Comparison of ENCODE assay signal across 20 cellular contexts in genomic region chr11:129322941-129323340, GRCh38. TPM values are rescaled to one million over a fixed set of nuclear protein-coding genes. Genes with fewer than 3 reads are reported as not detected.
DNase-seq lines count a peak whose midpoint lies in the region; ATAC-seq and TF ChIP-seq lines count a peak whose summit lies in the region.
"Had no signal": no experiment of that assay in that cellular context is flagged by ENCODE, and none has a peak within 500 bp of the region (broad histone marks: within the 10 kb centered on the region; RNA-seq: fewer than 3 reads in every experiment).

No MANE protein-coding gene starts in this region.

- dilution Hi-C loops in mammary epithelial cell (cut with HindIII; ENCODE audit: low sequenced_read_pairs): no loop called here

- H3K36me3 ChIP-seq in breast epithelium: no peaks in the 10 kb centered on the region
- H3K36me3 ChIP-seq in mammary epithelial cell (ENCODE audit: insufficient read depth, low read length): no peaks in the 10 kb centered on the region
- no peaks in the 10 kb centered on the region for H3K36me3 ChIP-seq in neural progenitor cell
- no peaks in the 10 kb centered on the region for H3K36me3 ChIP-seq in transverse colon
- H3K36me3 ChIP-seq: Peyer's patch had no signal

- DNase-seq in breast epithelium (ENCODE audit: low spot score in 2 of 2) (no peak), mammary epithelial cell (no peak), glutamatergic neuron (no peak), neural progenitor cell (ENCODE audit: low spot score) (no peak), CD1c-positive myeloid dendritic cell (ENCODE audit: extremely low spot score) (no peak), caudate nucleus (lab: John Stamatoyannopoulos, UW) (no peak), transverse colon (no peak)
- no peak for DNase-seq in CD4-positive, alpha-beta T cell
- DNase-seq: AML-193, COR-L47, HCEC 1CT, Karpas-422, NCI-H1417 treated with DMSO at 0.1 percent for 48 hours, NCI-H187 treated with DMSO at 0.1 percent for 48 hours, Peyer's patch had no signal

- intact Hi-C loops in breast epithelium (cut with DNase I; ENCODE audit: low total_unique reads) (loop anchor here (10.0 kb wide), 1 partner anchor 208 kb away; no protein-coding TSS in a partner anchor), mammary epithelial cell (cut with micrococcal nuclease) (no loop called here), transverse colon (cut with DNase I; ENCODE audit: low total_unique reads) (no loop called here)
- intact Hi-C loops in CD4-positive, alpha-beta T cell (cut with DNase I, micrococcal nuclease): no loop called here

- H3K9ac ChIP-seq in mammary epithelial cell (ENCODE audit: insufficient read depth, low read length) (no peak overlapping the region), neural progenitor cell (no peak overlapping the region)

- H3K9me3 Mint-ChIP-seq in glutamatergic neuron (ENCODE audit: unreplicated experiment): peaks cover 12% of the 10 kb centered on the region
- no peaks in the 10 kb centered on the region for H3K9me3 Mint-ChIP-seq in neural progenitor cell
- H3K9me3 Mint-ChIP-seq in CD4-positive, alpha-beta T cell: no peaks in the 10 kb centered on the region
- H3K9me3 Mint-ChIP-seq: IgD-negative memory B cell had no signal

- in situ Hi-C loops in mammary epithelial cell (cut with MboI; ENCODE audit: low sequenced_read_pairs in 2 of 2) (no loop called here), transverse colon (cut with MboI; ENCODE audit: low pct_ligation_motif_present in 1 of 4, low pct_unique_long_range_greater_than_20kb in 1 of 4, low sequenced_read_pairs in 3 of 4) (loop anchor here in 2 of 4 donors (10.0 kb wide), 1 partner anchor 208 kb away; no protein-coding TSS in a partner anchor)

- no peak for ATAC-seq in CD4-positive, alpha-beta T cell (ENCODE audit: poor library complexity)
- ATAC-seq: Right ventricle myocardium inferior had no signal

- H2AFZ ChIP-seq in mammary epithelial cell (ENCODE audit: low read depth, low read length) (no peak overlapping the region), neural progenitor cell (replicated peaks) (no peak overlapping the region)

- no peaks in the 10 kb centered on the region for H3F3A ChIP-seq in neural progenitor cell (ENCODE audit: low read depth)

- H3K27ac Mint-ChIP-seq in glutamatergic neuron (ENCODE audit: unreplicated experiment): peak overlapping the region; percentile 39
- peak overlapping the region; percentile 4 for H3K27ac Mint-ChIP-seq in neural progenitor cell
- no peak overlapping the region for H3K27ac Mint-ChIP-seq in CD4-positive, alpha-beta T cell
- H3K27ac Mint-ChIP-seq: IgD-negative memory B cell had no signal

- H3K4me3 ChIP-seq in breast epithelium (no peak overlapping the region), mammary epithelial cell (replicated peaks in 1 of 3; ENCODE audit: insufficient read depth in 1 of 3, low read depth in 2 of 3, low read length in 3 of 3) (no peak overlapping the region), neural progenitor cell (no peak overlapping the region), transverse colon (no peak overlapping the region)
- H3K4me3 ChIP-seq: Peyer's patch had no signal

- H3K4me3 Mint-ChIP-seq in glutamatergic neuron (ENCODE audit: unreplicated experiment) (peak overlapping the region; percentile 48), neural progenitor cell (no peak overlapping the region)
- H3K4me3 Mint-ChIP-seq in CD4-positive, alpha-beta T cell: no peak overlapping the region
- H3K4me3 Mint-ChIP-seq: CD14-positive monocyte, IgD-negative memory B cell had no signal

- H3K79me2 ChIP-seq in mammary epithelial cell (ENCODE audit: insufficient read depth, low read length) (no peaks in the 10 kb centered on the region), neural progenitor cell (ENCODE audit: low read depth) (no peaks in the 10 kb centered on the region)

- H3K4me1 ChIP-seq in breast epithelium (peaks cover 0 to 7% of the 10 kb centered on the region in 2 donors), mammary epithelial cell (ENCODE audit: insufficient read depth, low read length) (peaks cover 5% of the 10 kb centered on the region), neural progenitor cell (peaks cover 7% of the 10 kb centered on the region), transverse colon (peaks cover 12 to 48% (median 29%) of the 10 kb centered on the region in 4 donors)

- TF ChIP-seq CTCF in breast epithelium (IDR thresholded peaks at IDR 0.05) (no peak), mammary epithelial cell (conservative IDR thresholded peaks at IDR 0.05 in 1 of 2, IDR thresholded peaks at IDR 0.05 in 1 of 2; ENCODE audit: extremely low read depth in 1 of 2, insufficient read depth in 1 of 2, low read depth in 1 of 2, low read length in 2 of 2) (no peak), glutamatergic neuron (IDR thresholded peaks at IDR 0.05; ENCODE audit: partially characterized antibody, unreplicated experiment) (no peak), neural progenitor cell (IDR thresholded peaks at IDR 0.05) (no peak), transverse colon (IDR thresholded peaks at IDR 0.05) (no peak)
- no peak for TF ChIP-seq CTCF in CD4-positive, alpha-beta T cell (IDR thresholded peaks at IDR 0.05)

- H3K4me1 Mint-ChIP-seq in glutamatergic neuron (ENCODE audit: low read depth, unreplicated experiment): peaks cover 44% of the 10 kb centered on the region
- peaks cover 40% of the 10 kb centered on the region for H3K4me1 Mint-ChIP-seq in neural progenitor cell
- peaks cover 5% of the 10 kb centered on the region for H3K4me1 Mint-ChIP-seq in CD4-positive, alpha-beta T cell (ENCODE audit: low read depth)
- H3K4me1 Mint-ChIP-seq: IgD-negative memory B cell had no signal

- WGBS in mammary epithelial cell (ENCODE audit: low coverage, missing lambda C conversion rate): 84% methylated on average over 8 of the region's 8 CpGs
- 92% methylated on average over 6 to 8 of the region's 8 CpGs for WGBS in transverse colon (ENCODE audit: low coverage in 1 of 2), 2 donors

- POLR2A ChIA-PET in CD4-positive, alpha-beta T cell (lab: Charles Lee): no interaction called here

- no peaks in the 10 kb centered on the region for H3K36me3 Mint-ChIP-seq in glutamatergic neuron (ENCODE audit: unreplicated experiment)
- no peaks in the 10 kb centered on the region for H3K36me3 Mint-ChIP-seq in neural progenitor cell
- no peaks in the 10 kb centered on the region for H3K36me3 Mint-ChIP-seq in CD4-positive, alpha-beta T cell (ENCODE audit: low read depth)
- H3K36me3 Mint-ChIP-seq: CD14-positive monocyte had no signal

- BruUV-seq in mammary epithelial cell (replicated peaks; lab: Mats Ljungman, UMichigan): no TSS peak

- H3K27ac ChIP-seq in breast epithelium (peak overlapping the region; percentile 43 to 73), mammary epithelial cell (ENCODE audit: insufficient read depth, low read depth, low read length) (no peak overlapping the region), neural progenitor cell (no peak overlapping the region), caudate nucleus (ENCODE audit: low read depth, low read length) (no peak overlapping the region), transverse colon (no peak overlapping the region)
- H3K27ac ChIP-seq in CD4-positive, alpha-beta T cell (ENCODE audit: low read depth, low read length): no peak overlapping the region
- H3K27ac ChIP-seq: 22Rv1, Peyer's patch had no signal

- TF ChIP-seq POLR2A in breast epithelium (IDR thresholded peaks at IDR 0.05) (no peak), transverse colon (IDR thresholded peaks at IDR 0.05) (no peak)

- TF ChIP-seq EP300 in transverse colon (IDR thresholded peaks at IDR 0.05; ENCODE audit: low read depth): no peak

- H3K9me3 ChIP-seq in breast epithelium: no peaks in the 10 kb centered on the region
- H3K9me3 ChIP-seq in mammary epithelial cell (replicated peaks; ENCODE audit: insufficient read depth, low read length): no peaks in the 10 kb centered on the region
- H3K9me3 ChIP-seq in neural progenitor cell (ENCODE audit: low read depth): no peaks in the 10 kb centered on the region
- no peaks in the 10 kb centered on the region for H3K9me3 ChIP-seq in CD4-positive, alpha-beta T cell (ENCODE audit: control insufficient read depth, low read length)
- no peaks in the 10 kb centered on the region for H3K9me3 ChIP-seq in transverse colon
- H3K9me3 ChIP-seq: Peyer's patch had no signal

- H4K20me1 ChIP-seq in mammary epithelial cell (ENCODE audit: insufficient read depth, low read length) (no peaks in the 10 kb centered on the region), neural progenitor cell (ENCODE audit: low read depth) (no peaks in the 10 kb centered on the region)

- H3K27me3 ChIP-seq in breast epithelium: no peaks in the 10 kb centered on the region
- no peaks in the 10 kb centered on the region for H3K27me3 ChIP-seq in mammary epithelial cell (ENCODE audit: insufficient read depth, low read length)
- no peaks in the 10 kb centered on the region for H3K27me3 ChIP-seq in neural progenitor cell
- no peaks in the 10 kb centered on the region for H3K27me3 ChIP-seq in CD4-positive, alpha-beta T cell (ENCODE audit: control insufficient read depth, insufficient read depth, low read length)
- no peaks in the 10 kb centered on the region for H3K27me3 ChIP-seq in transverse colon
- H3K27me3 ChIP-seq: Peyer's patch had no signal

- peaks cover 10% of the 10 kb centered on the region for H3K27me3 Mint-ChIP-seq in glutamatergic neuron (ENCODE audit: unreplicated experiment)
- no peaks in the 10 kb centered on the region for H3K27me3 Mint-ChIP-seq in neural progenitor cell (ENCODE audit: insufficient read depth, low read depth)
- no peaks in the 10 kb centered on the region for H3K27me3 Mint-ChIP-seq in CD4-positive, alpha-beta T cell

- H3K4me2 ChIP-seq in mammary epithelial cell (ENCODE audit: insufficient read depth, low read depth, low read length) (no peak overlapping the region), neural progenitor cell (no peak overlapping the region)

- CTCF ChIA-PET in mammary epithelial cell (lab: Charles Lee; ENCODE audit: low non-redundant PET): no interaction called here
- CTCF ChIA-PET in CD4-positive, alpha-beta T cell (lab: Charles Lee): no interaction called here

RNA-seq across cellular contexts. Expression of gene BARX2, which starts 52.7 kb away (rescaled TPM):
- total RNA-seq in breast epithelium (10 to 100 TPM in 1 of 3 donors, 1 to 10 TPM in 1, not detected in 1; 8.2 to 19.5 TPM), mammary epithelial cell (under 1 TPM in 1 of 2 donors, not detected in 1; 0.17 TPM), glutamatergic neuron (ENCODE audit: unreplicated experiment) (not detected), neural progenitor cell (ENCODE audit: low replicate concordance) (not detected in 2 replicates), transverse colon (1 to 10 TPM in 3 of 4 donors, under 1 TPM in 1; 1.00 to 9.2 (median 6.3) TPM)
- polyA plus RNA-seq in mammary epithelial cell: 0.02 TPM
- not detected for polyA minus RNA-seq in mammary epithelial cell
- not detected for total RNA-seq in CD4-positive, alpha-beta T cell
- total RNA-seq: MCF 10A, Right ventricle myocardium inferior had no signal
- polyA plus RNA-seq: CD14-positive monocyte, IgD-negative memory B cell had no signal

Comparison
In these comparisons a context has a peak if more than half of its experiments do, and no peak if none do; other contexts are left out.
1. H3K27ac ChIP-seq: peak in breast epithelium (2 of 2); none in mammary epithelial cell (single experiment), neural progenitor cell (single experiment), CD4-positive, alpha-beta T cell (single experiment), caudate nucleus (single experiment) and transverse colon (0 of 4).